In the genomic region with DNA sequence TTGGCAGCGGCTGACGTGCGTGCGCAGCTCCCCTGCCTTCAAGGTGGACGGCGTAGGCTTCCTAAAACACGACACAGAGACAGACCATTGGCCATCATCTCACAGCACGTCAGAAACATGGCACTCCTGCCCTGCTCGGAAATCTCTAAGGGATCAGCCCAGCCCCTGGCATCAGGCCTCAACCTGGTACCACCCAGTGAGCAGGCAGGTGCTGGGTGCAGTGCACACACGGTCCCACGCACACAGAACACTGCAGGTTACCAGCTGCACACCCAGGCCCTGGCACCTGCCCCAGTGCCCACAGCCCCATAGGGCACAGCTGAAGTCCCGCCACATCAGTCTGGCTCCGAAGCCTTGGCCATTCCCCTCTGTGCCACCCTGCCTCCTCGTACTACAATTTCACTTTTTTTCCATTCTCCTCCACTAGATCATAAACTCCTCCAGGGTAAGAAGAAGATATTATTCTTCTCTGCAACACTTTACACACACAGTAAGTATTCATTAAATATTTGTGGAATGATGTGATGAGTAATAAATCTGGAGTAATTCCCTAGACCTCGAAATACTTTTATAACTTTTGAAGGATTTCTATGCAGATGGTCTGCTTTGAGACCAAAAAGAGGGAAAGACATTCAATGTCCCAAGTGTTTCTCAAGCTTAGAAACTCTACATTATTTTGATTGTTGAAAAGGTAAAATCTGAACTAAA, we compare ENCODE assay signal across 1 cellular context.
TF ChIP-seq lines count a peak whose summit lies in the region.

No MANE protein-coding gene starts in this region.

TF ChIP-seq in IMR-90, 13 proteins besides CTCF, POLR2A, EP300 and RAD21:
- no peak for TF ChIP-seq ELK1 (IDR thresholded peaks at IDR 0.05; ENCODE audit: borderline replicate concordance, low read depth, low read length)
- no peak for TF ChIP-seq MAZ (IDR thresholded peaks at IDR 0.05; ENCODE audit: borderline replicate concordance, low read depth, low read length)
- TF ChIP-seq BHLHE40 (IDR thresholded peaks at IDR 0.05; ENCODE audit: low read depth, low read length), result no peak
- TF ChIP-seq RFX5 (IDR thresholded peaks at IDR 0.05; ENCODE audit: low read depth, low read length), result no peak
- TF ChIP-seq, protein P1, sequence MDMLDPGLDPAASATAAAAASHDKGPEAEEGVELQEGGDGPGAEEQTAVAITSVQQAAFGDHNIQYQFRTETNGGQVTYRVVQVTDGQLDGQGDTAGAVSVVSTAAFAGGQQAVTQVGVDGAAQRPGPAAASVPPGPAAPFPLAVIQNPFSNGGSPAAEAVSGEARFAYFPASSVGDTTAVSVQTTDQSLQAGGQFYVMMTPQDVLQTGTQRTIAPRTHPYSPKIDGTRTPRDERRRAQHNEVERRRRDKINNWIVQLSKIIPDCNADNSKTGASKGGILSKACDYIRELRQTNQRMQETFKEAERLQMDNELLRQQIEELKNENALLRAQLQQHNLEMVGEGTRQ (IDR thresholded peaks at IDR 0.05; ENCODE audit: low read depth, low read length), result no peak
- no peak for TF ChIP-seq CHD1 (IDR thresholded peaks at IDR 0.05; ENCODE audit: low read depth, low read length)
- TF ChIP-seq FOS (IDR thresholded peaks at IDR 0.05; ENCODE audit: low read depth, low read length), result no peak
- no peak for TF ChIP-seq NFE2L2 (IDR thresholded peaks at IDR 0.05; ENCODE audit: low read depth, low read length)
- TF ChIP-seq MAFK (IDR thresholded peaks at IDR 0.05; ENCODE audit: low read depth, low read length), result no peak
- TF ChIP-seq MXI1 (IDR thresholded peaks at IDR 0.05; ENCODE audit: borderline replicate concordance, low read depth, low read length), result no peak
- no peak for TF ChIP-seq CEBPB (IDR thresholded peaks at IDR 0.05; ENCODE audit: low read depth, low read length)
- TF ChIP-seq SMC3 (IDR thresholded peaks at IDR 0.05; ENCODE audit: low read depth, low read length), result no peak
- TF ChIP-seq RCOR1 (IDR thresholded peaks at IDR 0.05; ENCODE audit: insufficient replicate concordance, low read length), result no peak
TF ChIP-seq in IMR-90: peak in this region for 0.
